Comparison of ENCODE assay signal across 13 cellular contexts in genomic region chr16:73032548-73033270, GRCh38. TPM values are rescaled to one million over a fixed set of nuclear protein-coding genes. Genes with fewer than 3 reads are reported as not detected.
DNase-seq lines count a peak whose midpoint lies in the region; ATAC-seq lines count a peak whose summit lies in the region.
"Had no signal": no experiment of that assay in that cellular context is flagged by ENCODE, and none has a peak within 500 bp of the region (broad histone marks: within the 10 kb centered on the region; RNA-seq: fewer than 3 reads in every experiment).

No MANE protein-coding gene starts in this region.

- H3K27ac ChIP-seq in skeletal muscle tissue (ENCODE audit: low read depth, low read length) = peak overlapping the region; percentile 41
- H3K27ac ChIP-seq: HL-60 had no signal

- H3K4me3 ChIP-seq in iPS-15b (ENCODE audit: low read depth, low read length) (peak overlapping the region; percentile 16), skeletal muscle tissue (ENCODE audit: low read length in 3 of 3) (no peak overlapping the region)
- H3K4me3 ChIP-seq: skin epidermis had no signal

- H3K9me3 ChIP-seq in iPS-15b (ENCODE audit: control insufficient read depth, insufficient read depth, low read length) = no peaks in the 10 kb centered on the region
- H3K9me3 ChIP-seq in skeletal muscle tissue (ENCODE audit: control insufficient read depth in 3 of 3, low read length in 3 of 3) = no peaks in the 10 kb centered on the region

- no peaks in the 10 kb centered on the region for H3K36me3 ChIP-seq in iPS-15b (ENCODE audit: control insufficient read depth, insufficient read depth, low read length)
- H3K36me3 ChIP-seq in skeletal muscle tissue (ENCODE audit: control insufficient read depth in 3 of 3, insufficient read depth in 3 of 3, low read length in 3 of 3) = no peaks in the 10 kb centered on the region

- peaks cover 36% of the 10 kb centered on the region for H3K4me1 ChIP-seq in iPS-15b (ENCODE audit: control insufficient read depth, insufficient read depth, low read length)
- peaks cover 54 to 80% (median 60%) of the 10 kb centered on the region in 3 donors for H3K4me1 ChIP-seq in skeletal muscle tissue (ENCODE audit: control insufficient read depth in 3 of 3, insufficient read depth in 3 of 3, low read length in 3 of 3)

- H3K9ac ChIP-seq in iPS-15b (ENCODE audit: low read depth, low read length) = no peak overlapping the region
- peak overlapping the region; percentile 18 to 36 (median 26) for H3K9ac ChIP-seq in skeletal muscle tissue (ENCODE audit: low read depth in 1 of 3, low read length in 3 of 3)

- H3K27me3 ChIP-seq in iPS-15b (ENCODE audit: control insufficient read depth, insufficient read depth, low read length) (peaks cover 83% of the 10 kb centered on the region), skeletal muscle tissue (ENCODE audit: control insufficient read depth in 3 of 3, insufficient read depth in 3 of 3, low read length in 3 of 3) (no peaks in the 10 kb centered on the region)

- DNase-seq in cerebellum (ENCODE audit: low spot score) (no peak), NCI-H1694 (lab: John Stamatoyannopoulos, UW) (no peak), NAMALWA (ENCODE audit: low spot score) (no peak), NCI-H82 (lab: John Stamatoyannopoulos, UW) (no peak)
- DNase-seq: DMS53; effector memory CD4-positive, alpha-beta T cell; NCI-H446 had no signal

- peak; percentile 26 for ATAC-seq in GM18511 (IDR thresholded peaks at IDR 0.05; ENCODE audit: unreplicated experiment)
- ATAC-seq in HG02885 (IDR thresholded peaks at IDR 0.05; ENCODE audit: poor library complexity, unreplicated experiment) = peak; percentile 32

RNA-seq across cellular contexts. Expression of gene ZFHX3, which starts 15.2 kb away (rescaled TPM):
- total RNA-seq in skeletal muscle tissue (8.9 TPM), cerebellum (4.7 TPM)
